In genomic region chr9:15824310-15824709, GRCh38 we compare ENCODE assay signal across 11 cellular contexts.
DNase-seq lines count a peak whose midpoint lies in the region; ATAC-seq, FAIRE-seq and TF ChIP-seq lines count a peak whose summit lies in the region.
"Had no signal": no experiment of that assay in that cellular context is flagged by ENCODE, and none has a peak within 500 bp of the region (broad histone marks: within the 10 kb centered on the region; RNA-seq: fewer than 3 reads in every experiment).

No MANE protein-coding gene starts in this region.

- no peaks in the 10 kb centered on the region for H3K27me3 ChIP-seq in ascending aorta

- no peak overlapping the region for H3K27ac ChIP-seq in ascending aorta

- POLR2A ChIA-PET in activated CD8-positive, alpha-beta T cell treated with anti-CD3 and anti-CD28 coated beads for 36 hours (lab: Charles Lee) = no interaction called here
- POLR2A ChIA-PET in activated CD8-positive, alpha-beta T cell treated with anti-CD3 and anti-CD28 coated beads, Interleukin-2, amount 10 ng/mL, durations not matched to agents 7 days and 5 days (lab: Charles Lee) = no interaction called here

- CTCF ChIA-PET in activated CD8-positive, alpha-beta T cell treated with anti-CD3 and anti-CD28 coated beads for 36 hours (lab: Charles Lee) = interaction anchor here (0.9 kb wide), 1 partner anchor 71 kb away, joined by 3 read pairs; no protein-coding TSS in a partner anchor
- CTCF ChIA-PET in activated CD8-positive, alpha-beta T cell treated with anti-CD3 and anti-CD28 coated beads, Interleukin-2, amount 10 ng/mL, durations not matched to agents 7 days and 5 days (lab: Charles Lee) = no interaction called here

- H3K27ac Mint-ChIP-seq in activated CD8-positive, alpha-beta T cell treated with anti-CD3 and anti-CD28 coated beads for 36 hours = no peak overlapping the region
- no peak overlapping the region for H3K27ac Mint-ChIP-seq in activated CD8-positive, alpha-beta T cell treated with anti-CD3 and anti-CD28 coated beads, Interleukin-2, amount 10 ng/mL, durations not matched to agents 7 days and 5 days
- H3K27ac Mint-ChIP-seq: B cell had no signal

- no peaks in the 10 kb centered on the region for H3K27me3 Mint-ChIP-seq in activated CD8-positive, alpha-beta T cell treated with anti-CD3 and anti-CD28 coated beads for 36 hours
- H3K27me3 Mint-ChIP-seq in activated CD8-positive, alpha-beta T cell treated with anti-CD3 and anti-CD28 coated beads, Interleukin-2, amount 10 ng/mL, durations not matched to agents 7 days and 5 days (ENCODE audit: low read depth) = no peaks in the 10 kb centered on the region
- H3K27me3 Mint-ChIP-seq: B cell had no signal

- no peak overlapping the region for H3K4me3 Mint-ChIP-seq in activated CD8-positive, alpha-beta T cell treated with anti-CD3 and anti-CD28 coated beads for 36 hours
- no peak overlapping the region for H3K4me3 Mint-ChIP-seq in activated CD8-positive, alpha-beta T cell treated with anti-CD3 and anti-CD28 coated beads, Interleukin-2, amount 10 ng/mL, durations not matched to agents 7 days and 5 days
- H3K4me3 Mint-ChIP-seq: B cell had no signal

- H3K9me3 Mint-ChIP-seq in activated CD8-positive, alpha-beta T cell treated with anti-CD3 and anti-CD28 coated beads for 36 hours = no peaks in the 10 kb centered on the region
- no peaks in the 10 kb centered on the region for H3K9me3 Mint-ChIP-seq in activated CD8-positive, alpha-beta T cell treated with anti-CD3 and anti-CD28 coated beads, Interleukin-2, amount 10 ng/mL, durations not matched to agents 7 days and 5 days (ENCODE audit: insufficient read depth)

- no peak for ATAC-seq in activated CD8-positive, alpha-beta T cell treated with anti-CD3 and anti-CD28 coated beads for 36 hours
- ATAC-seq in activated CD8-positive, alpha-beta T cell treated with anti-CD3 and anti-CD28 coated beads, Interleukin-2, amount 10 ng/mL, durations not matched to agents 7 days and 5 days = no peak
- no peak for ATAC-seq in sciatic nerve

- intact Hi-C loops in activated CD8-positive, alpha-beta T cell treated with anti-CD3 and anti-CD28 coated beads for 36 hours (cut with micrococcal nuclease) = no loop called here
- intact Hi-C loops in sciatic nerve (cut with DNase I) = no loop called here
- intact Hi-C loops in ascending aorta (cut with DNase I) = no loop called here

- TF ChIP-seq CTCF in activated CD8-positive, alpha-beta T cell treated with anti-CD3 and anti-CD28 coated beads for 36 hours (IDR thresholded peaks at IDR 0.05) = no peak
- no peak for TF ChIP-seq CTCF in ascending aorta (IDR thresholded peaks at IDR 0.05)

- H3K4me1 ChIP-seq in ascending aorta = no peaks in the 10 kb centered on the region

- no peaks in the 10 kb centered on the region for H3K36me3 ChIP-seq in ascending aorta

- H3K4me3 ChIP-seq in ascending aorta = no peak overlapping the region

- H3K36me3 Mint-ChIP-seq in activated CD8-positive, alpha-beta T cell treated with anti-CD3 and anti-CD28 coated beads for 36 hours (ENCODE audit: low read depth) = no peaks in the 10 kb centered on the region
- no peaks in the 10 kb centered on the region for H3K36me3 Mint-ChIP-seq in activated CD8-positive, alpha-beta T cell treated with anti-CD3 and anti-CD28 coated beads, Interleukin-2, amount 10 ng/mL, durations not matched to agents 7 days and 5 days (ENCODE audit: low read depth)

- FAIRE-seq in colon (lab: Jason Lieb, UNC) (peak; percentile 86), urothelium cell line (lab: Jason Lieb, UNC) (no peak)

- H3K4me1 Mint-ChIP-seq in activated CD8-positive, alpha-beta T cell treated with anti-CD3 and anti-CD28 coated beads for 36 hours (ENCODE audit: low read depth) = no peaks in the 10 kb centered on the region
- no peaks in the 10 kb centered on the region for H3K4me1 Mint-ChIP-seq in activated CD8-positive, alpha-beta T cell treated with anti-CD3 and anti-CD28 coated beads, Interleukin-2, amount 10 ng/mL, durations not matched to agents 7 days and 5 days (ENCODE audit: low read depth)
- H3K4me1 Mint-ChIP-seq: B cell had no signal

- peak; percentile 5 for DNase-seq in activated CD8-positive, alpha-beta T cell treated with anti-CD3 and anti-CD28 coated beads for 36 hours
- no peak for DNase-seq in activated CD8-positive, alpha-beta T cell treated with anti-CD3 and anti-CD28 coated beads, Interleukin-2, amount 10 ng/mL, durations not matched to agents 7 days and 5 days
- DNase-seq in NCI-H748 treated with DMSO at 0.1 percent for 48 hours (lab: John Stamatoyannopoulos, UW) = peak; percentile 37
- peak; percentile 5 for DNase-seq in urothelium cell line (ENCODE audit: low spot score)
- DNase-seq in sciatic nerve (ENCODE audit: low spot score) = no peak
- no peak for DNase-seq in LoVo (ENCODE audit: low spot score)
- no peak for DNase-seq in ascending aorta (ENCODE audit: low spot score in 2 of 2)
- DNase-seq: activated gamma-delta T cell, T1000 had no signal

- peaks cover 0 to 3% of the 10 kb centered on the region in 2 donors for H3K9me3 ChIP-seq in ascending aorta

Comparison
In these comparisons a context has a peak if more than half of its experiments do, and no peak if none do; other contexts are left out.
1. DNase-seq: peak in activated CD8-positive, alpha-beta T cell treated with anti-CD3 and anti-CD28 coated beads for 36 hours (single experiment), NCI-H748 treated with DMSO at 0.1 percent for 48 hours (single experiment) and urothelium cell line (single experiment); none in activated CD8-positive, alpha-beta T cell treated with anti-CD3 and anti-CD28 coated beads, Interleukin-2, amount 10 ng/mL, durations not matched to agents 7 days and 5 days (single experiment), sciatic nerve (single experiment), LoVo (single experiment) and ascending aorta (0 of 2).